Comparison of ENCODE assay signal across 8 cellular contexts in genomic region chr1:11642418-11643017, GRCh38. TPM values are rescaled to one million over a fixed set of nuclear protein-coding genes. Genes with fewer than 3 reads are reported as not detected.
DNase-seq lines count a peak whose midpoint lies in the region; ATAC-seq and TF ChIP-seq lines count a peak whose summit lies in the region.
"Not testable (repeated sequence)": the region's sequence is repeated elsewhere in the genome, so short reads cannot be mapped to it uniquely, and the experiment has no call there.

No MANE protein-coding gene starts in this region.

- not testable (repeated sequence) for H3K9me2 ChIP-seq in SU-DHL-6 (replicated peaks; ENCODE audit: insufficient read depth, low read length)

- H3K9ac ChIP-seq in SU-DHL-6 (ENCODE audit: low read length), result not testable (repeated sequence)

- not testable (repeated sequence) for H3K9me3 Mint-ChIP-seq in memory B cell

- H3K4me3 ChIP-seq in SU-DHL-6 (ENCODE audit: insufficient read depth, low read length, poor library complexity, severe bottlenecking), result not testable (repeated sequence)

- DNase-seq in AG20443 (ENCODE audit: low spot score) (peak; percentile 89), NCI-H1930 (lab: John Stamatoyannopoulos, UW) (peak; percentile 21 to 55), memory B cell (ENCODE audit: low spot score in 2 of 2) (peak; percentile 71 to 73)
- DNase-seq in activated T-helper 9 cell treated with anti-CD3 and anti-CD28 coated beads, Interleukin-2, amount 50 U/mL, for 16 hours (ENCODE audit: low read depth), result peak; percentile 52
- DNase-seq in stimulated activated CD4-positive, alpha-beta T cell treated with anti-CD3 and anti-CD28 coated beads, Interleukin-4, amount 100 ng/mL, for 4 hours, result peak; percentile 54 to 60

- ATAC-seq in GM21381 (IDR thresholded peaks at IDR 0.05; ENCODE audit: unreplicated experiment) (peak; percentile 57), esophagus mucosa (peak; percentile 79), memory B cell (ENCODE audit: low read depth) (peak; percentile 76)

- not testable (repeated sequence) for H3K27me3 ChIP-seq in SU-DHL-6 (ENCODE audit: low read length)

- H3K27ac ChIP-seq in SU-DHL-6 (ENCODE audit: low read depth, low read length), result not testable (repeated sequence)

- H3K36me3 Mint-ChIP-seq in memory B cell, result not testable (repeated sequence)

- H3K79me2 ChIP-seq in SU-DHL-6 (ENCODE audit: insufficient read depth, low read length), result not testable (repeated sequence)

- H4K20me1 ChIP-seq in SU-DHL-6 (ENCODE audit: low read depth, low read length), result not testable (repeated sequence)

- H3K4me3 Mint-ChIP-seq in memory B cell, result not testable (repeated sequence)

- peak; percentile 88 for TF ChIP-seq CTCF in SU-DHL-6 (IDR thresholded peaks at IDR 0.05; ENCODE audit: insufficient read depth, low read length, poor library complexity, severe bottlenecking)

- not testable (repeated sequence) for H3K9me3 ChIP-seq in SU-DHL-6 (ENCODE audit: insufficient read depth, low read length)

- H3K27me3 Mint-ChIP-seq in memory B cell, result not testable (repeated sequence)

- H3K4me1 Mint-ChIP-seq in memory B cell, result not testable (repeated sequence)

- not testable (repeated sequence) for H3K4me2 ChIP-seq in SU-DHL-6 (ENCODE audit: low read depth, low read length, poor library complexity, severe bottlenecking)

- H3K36me3 ChIP-seq in SU-DHL-6 (ENCODE audit: low read length), result not testable (repeated sequence)

- not testable (repeated sequence) for H3F3A ChIP-seq in SU-DHL-6 (ENCODE audit: insufficient read depth)

- H3K27ac Mint-ChIP-seq in memory B cell, result not testable (repeated sequence)

- H2AFZ ChIP-seq in SU-DHL-6 (ENCODE audit: low read depth, low read length, severe bottlenecking), result not testable (repeated sequence)

RNA-seq across cellular contexts. Expression of gene FBXO2, which starts 11.7 kb away (rescaled TPM):
- 5.9 TPM for total RNA-seq in esophagus mucosa

RNA-seq across cellular contexts. Expression of gene FBXO44, which starts 12.2 kb away (rescaled TPM):
- total RNA-seq in esophagus mucosa, result 6.4 TPM

RNA-seq across cellular contexts. Expression of gene FBXO6, which starts 21.5 kb away (rescaled TPM):
- total RNA-seq in esophagus mucosa, result 6.2 TPM

RNA-seq across cellular contexts. Expression of gene MAD2L2, which starts 38.4 kb away (rescaled TPM):
- total RNA-seq in esophagus mucosa, result 15.8 TPM

RNA-seq across cellular contexts. Expression of gene DRAXIN, which starts 49.0 kb away (rescaled TPM):
- total RNA-seq in esophagus mucosa, result 0.04 TPM

Comparison
In these comparisons a context has a peak if more than half of its experiments do, and no peak if none do; other contexts are left out.
1. DNase-seq: peak in every context shown above with its lines; median percentile 89 in AG20443; 72 in memory B cell; 57 in stimulated activated CD4-positive, alpha-beta T cell treated with anti-CD3 and anti-CD28 coated beads, Interleukin-4, amount 100 ng/mL, for 4 hours; 52 in activated T-helper 9 cell treated with anti-CD3 and anti-CD28 coated beads, Interleukin-2, amount 50 U/mL, for 16 hours; 38 in NCI-H1930.